In genomic region chr14:31456841-31457664, GRCh38 we compare ENCODE assay signal across 1 cellular context.
A peak's percentile ranks its signal among the peaks of the same experiment; 100 is the strongest.
TF ChIP-seq lines count a peak whose summit lies in the region.

TSS of gene DTD2 (minus strand) at chr14:31457506. CDS start at chr14:31457393, 113 bp downstream.

TF ChIP-seq in GM12878, 131 proteins besides CTCF, POLR2A, EP300 and RAD21 (continued from another document):
- TF ChIP-seq ZNF592 (IDR thresholded peaks at IDR 0.05) (no peak), CBX5 (IDR thresholded peaks at IDR 0.05; ENCODE audit: low read depth) (peak; percentile 18; the same call in 1 of the 2 replicates), SREBF1 (IDR thresholded peaks at IDR 0.05; ENCODE audit: low read length) (no peak), FOXM1 (IDR thresholded peaks at IDR 0.05; ENCODE audit: low read depth, low read length) (no peak), BCL3 (IDR thresholded peaks at IDR 0.05; ENCODE audit: borderline replicate concordance, insufficient read depth, low read depth, low read length, poor library complexity, severe bottlenecking) (no peak), ASH2L (IDR thresholded peaks at IDR 0.05; ENCODE audit: borderline replicate concordance, low read depth) (peak; percentile 82; the same call in 1 of the 2 replicates), TCF3 (IDR thresholded peaks at IDR 0.05; ENCODE audit: borderline replicate concordance, insufficient read depth, low read depth, low read length) (no peak), NFYA (IDR thresholded peaks at IDR 0.05; ENCODE audit: borderline replicate concordance, low read depth, low read length) (no peak), HCFC1 (IDR thresholded peaks at IDR 0.05; ENCODE audit: low read length) (peak; percentile 27; the same call in 1 of the 2 replicates), TCF12 (IDR thresholded peaks at IDR 0.05; ENCODE audit: low read depth, low read length) (no peak), KLF5 (IDR thresholded peaks at IDR 0.05; ENCODE audit: partially characterized antibody) (peak; percentile 22), PRDM15 (CRISPR knock-in tag; IDR thresholded peaks at IDR 0.05) (no peak), NR2F1 (conservative IDR thresholded peaks at IDR 0.05) (peak; percentile 47; the same call in 1 of the 2 replicates), ELK1 (IDR thresholded peaks at IDR 0.05; ENCODE audit: low read depth, low read length) (0 out of 2 replicates have a peak, but pooled peaks have one; percentile 40), ESRRA (IDR thresholded peaks at IDR 0.05; ENCODE audit: low read length) (no peak), HSF1 (IDR thresholded peaks at IDR 0.05; ENCODE audit: low read depth, low read length) (no peak), TARDBP (IDR thresholded peaks at IDR 0.05; ENCODE audit: borderline replicate concordance) (no peak)
